Comparison of ENCODE assay signal across 23 cellular contexts in the genomic region with DNA sequence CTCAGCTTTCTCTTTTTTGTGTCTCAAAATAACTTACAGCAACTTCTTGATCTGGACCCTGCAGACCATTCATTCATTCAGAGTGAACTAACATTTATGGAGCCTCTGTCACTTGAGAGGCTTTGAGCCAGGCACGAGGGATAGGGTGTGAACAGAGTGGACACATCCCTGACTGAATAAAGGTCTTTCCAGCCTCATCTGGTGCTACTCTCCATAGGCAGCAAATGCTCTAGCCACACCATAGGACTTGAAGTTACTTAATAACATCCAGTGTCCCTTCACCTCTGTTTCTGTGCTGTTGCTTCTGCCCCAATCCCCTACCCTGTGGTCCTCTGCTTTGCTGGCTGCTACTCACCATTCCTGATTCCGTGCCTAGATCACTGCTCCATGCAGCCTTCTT.
"Had no signal": no experiment of that assay in that cellular context is flagged by ENCODE, and none has a peak within 500 bp of the region (broad histone marks: within the 10 kb centered on the region; RNA-seq: fewer than 3 reads in every experiment).

No MANE protein-coding gene starts in this region.

- H3K36me3 ChIP-seq: esophagus muscularis mucosa, gastroesophageal sphincter, heart left ventricle, left lung, prostate gland, spleen, transverse colon, vagina had no signal

- H3K9me3 ChIP-seq: esophagus muscularis mucosa, gastroesophageal sphincter, heart left ventricle, left lung, prostate gland, spleen, transverse colon, vagina had no signal

- H3K4me3 ChIP-seq: coronary artery, esophagus muscularis mucosa, gastroesophageal sphincter, heart left ventricle, left lung, prostate gland, skin epidermis, spleen, transverse colon, vagina had no signal

- H3K27me3 ChIP-seq: esophagus muscularis mucosa, gastroesophageal sphincter, heart left ventricle, left lung, spleen, transverse colon, vagina had no signal

- H3K36me3 Mint-ChIP-seq: naive thymus-derived CD4-positive, alpha-beta T cell; stimulated activated naive B cell treated with anti-CD40 and anti-IgM and Interleukin-4, amounts not matched to agents 10 μg/mL and 1 μg/mL and 100 μg/mL, for 72 hours had no signal

- H3K9me3 Mint-ChIP-seq: neural crest cell; stimulated activated naive CD8-positive, alpha-beta T cell treated with anti-CD3 and anti-CD28 coated beads, Interleukin-15, Interleukin-2, amounts not matched to agents 100 ng/mL and 50 ng/mL, for 24 hours had no signal

- H3K4me1 Mint-ChIP-seq: naive thymus-derived CD4-positive, alpha-beta T cell; neural crest cell; stimulated activated naive B cell treated with anti-CD40 and anti-IgM and Interleukin-4, amounts not matched to agents 10 μg/mL and 1 μg/mL and 100 μg/mL, for 72 hours had no signal

- H3K27ac Mint-ChIP-seq: naive thymus-derived CD4-positive, alpha-beta T cell; stimulated activated naive B cell treated with anti-CD40 and anti-IgM and Interleukin-4, amounts not matched to agents 10 μg/mL and 1 μg/mL and 100 μg/mL, for 72 hours; stimulated activated naive CD8-positive, alpha-beta T cell treated with anti-CD3 and anti-CD28 coated beads, Interleukin-15, Interleukin-2, amounts not matched to agents 100 ng/mL and 50 ng/mL, for 24 hours had no signal

- DNase-seq: dermis blood vessel endothelial cell; effector memory CD4-positive, alpha-beta T cell; foreskin keratinocyte; heart left ventricle; hippocampal formation; left cardiac atrium; left lung; mesenchymal stem cell; midbrain; naive thymus-derived CD4-positive, alpha-beta T cell; right cardiac atrium; spleen; stimulated activated CD4-positive, alpha-beta T cell treated with anti-CD3 and anti-CD28 coated beads, Interleukin-4, amount 100 ng/mL, for 4 hours; stimulated activated naive B cell treated with anti-CD40 and anti-IgM and Interleukin-4, amounts not matched to agents 10 μg/mL and 1 μg/mL and 100 μg/mL, for 72 hours; transverse colon had no signal

- H3K27ac ChIP-seq: coronary artery, esophagus muscularis mucosa, foreskin keratinocyte, gastroesophageal sphincter, heart left ventricle, left lung, prostate gland, skin epidermis, spleen, transverse colon, vagina had no signal

- H3K27me3 Mint-ChIP-seq: naive thymus-derived CD4-positive, alpha-beta T cell; stimulated activated naive B cell treated with anti-CD40 and anti-IgM and Interleukin-4, amounts not matched to agents 10 μg/mL and 1 μg/mL and 100 μg/mL, for 72 hours; stimulated activated naive CD8-positive, alpha-beta T cell treated with anti-CD3 and anti-CD28 coated beads, Interleukin-15, Interleukin-2, amounts not matched to agents 100 ng/mL and 50 ng/mL, for 24 hours had no signal

- ATAC-seq: foreskin keratinocyte; gastroesophageal sphincter; heart left ventricle; left cardiac atrium; left lung; naive thymus-derived CD4-positive, alpha-beta T cell; stimulated activated naive B cell treated with anti-CD40 and anti-IgM and Interleukin-4, amounts not matched to agents 10 μg/mL and 1 μg/mL and 100 μg/mL, for 72 hours had no signal

- H3K4me1 ChIP-seq: esophagus muscularis mucosa, foreskin keratinocyte, gastroesophageal sphincter, left lung, prostate gland, spleen, transverse colon, vagina had no signal

- H3K4me3 Mint-ChIP-seq: naive thymus-derived CD4-positive, alpha-beta T cell; neural crest cell; stimulated activated naive B cell treated with anti-CD40 and anti-IgM and Interleukin-4, amounts not matched to agents 10 μg/mL and 1 μg/mL and 100 μg/mL, for 72 hours; stimulated activated naive CD8-positive, alpha-beta T cell treated with anti-CD3 and anti-CD28 coated beads, Interleukin-15, Interleukin-2, amounts not matched to agents 100 ng/mL and 50 ng/mL, for 24 hours had no signal
